Comparison of ENCODE assay signal across 10 cellular contexts in genomic region chr10:93438796-93439253, GRCh38. TPM values are rescaled to one million over a fixed set of nuclear protein-coding genes. Genes with fewer than 3 reads are reported as not detected.
DNase-seq lines count a peak whose midpoint lies in the region; ATAC-seq, FAIRE-seq and TF ChIP-seq lines count a peak whose summit lies in the region.
"Had no signal": no experiment of that assay in that cellular context is flagged by ENCODE, and none has a peak within 500 bp of the region (broad histone marks: within the 10 kb centered on the region; RNA-seq: fewer than 3 reads in every experiment).

No MANE protein-coding gene starts in this region.

- H3K9me3 ChIP-seq in Panc1 (ENCODE audit: control insufficient read depth, insufficient read depth, low read depth, low read length) (no peaks in the 10 kb centered on the region), gastroesophageal sphincter (no peaks in the 10 kb centered on the region), ovary (no peaks in the 10 kb centered on the region), T-helper 17 cell (ENCODE audit: control insufficient read depth, low read length, poor library complexity, severe bottlenecking) (no peaks in the 10 kb centered on the region)

- intact Hi-C loops in Panc1 (cut with micrococcal nuclease; ENCODE audit: unreplicated experiment), result loop anchor here (2.0 kb wide), 1 partner anchor 42 kb away; no protein-coding TSS in a partner anchor
- intact Hi-C loops in ovary (cut with DNase I), result loop anchor here in 3 of 4 donors (5.0 to 10.0 kb wide), 3 partner anchors 43 to 62 kb away; partner anchors contain the start of gene MYOF (in 2 of the 3)

- TF ChIP-seq CTCF in Panc1 (IDR thresholded peaks at IDR 0.05), result no peak
- no peak for TF ChIP-seq CTCF in gastroesophageal sphincter (IDR thresholded peaks at IDR 0.05)
- TF ChIP-seq CTCF in ovary (IDR thresholded peaks at IDR 0.05), result no peak

- no peaks in the 10 kb centered on the region for H3K36me3 Mint-ChIP-seq in T-helper 17 cell (ENCODE audit: low read depth)

- H3K27ac Mint-ChIP-seq in T-helper 17 cell, result no peak overlapping the region

- H3K4me3 Mint-ChIP-seq in T-helper 17 cell, result no peak overlapping the region

- no peaks in the 10 kb centered on the region for H3K4me1 Mint-ChIP-seq in T-helper 17 cell

- peaks cover 18% of the 10 kb centered on the region; the same call in 1 of the 2 replicates for H3K36me3 ChIP-seq in Panc1 (ENCODE audit: control insufficient read depth, insufficient read depth, low read length)
- no peaks in the 10 kb centered on the region for H3K36me3 ChIP-seq in gastroesophageal sphincter
- no peaks in the 10 kb centered on the region for H3K36me3 ChIP-seq in ovary

- peaks cover 90% of the 10 kb centered on the region for H3K4me1 ChIP-seq in Panc1 (ENCODE audit: control insufficient read depth, insufficient read depth, low read length)
- peaks cover 49 to 98% (median 60%) of the 10 kb centered on the region in 3 donors for H3K4me1 ChIP-seq in gastroesophageal sphincter
- peaks cover 20% of the 10 kb centered on the region for H3K4me1 ChIP-seq in ovary (ENCODE audit: insufficient read depth)

- in situ Hi-C loops in Panc1 (cut with HindIII; ENCODE audit: low pct_unique_long_range_greater_than_20kb, low sequenced_read_pairs), result no loop called here

- 13 to 51% methylated on average over 8 to 9 of the region's 10 CpGs for WGBS in gastroesophageal sphincter (ENCODE audit: low coverage in 1 of 2), 2 donors
- 57 to 71% (median 69%) methylated on average over 10 of the region's 10 CpGs for WGBS in ovary, 3 donors

- 0 out of 4 replicates have a peak overlapping the region, but pooled peaks of 1 of the 2 experiments have one; percentile 10 for H3K4me3 ChIP-seq in Panc1 (ENCODE audit: low read depth in 2 of 2, low read length in 2 of 2)
- no peak overlapping the region for H3K4me3 ChIP-seq in gastroesophageal sphincter
- H3K4me3 ChIP-seq in ovary, result no peak overlapping the region

- H3K27me3 ChIP-seq in Panc1 (ENCODE audit: control insufficient read depth, insufficient read depth, low read length) (no peaks in the 10 kb centered on the region), gastroesophageal sphincter (no peaks in the 10 kb centered on the region), ovary (no peaks in the 10 kb centered on the region)

- CTCF ChIA-PET in Panc1 (lab: Charles Lee), result no interaction called here

- no peak for FAIRE-seq in GM19239 (lab: Jason Lieb, UNC)

- peak; percentile 50 for DNase-seq in DMS53 treated with DMSO at 0.1 percent for 48 hours (lab: John Stamatoyannopoulos, UW; ENCODE audit: unreplicated experiment)
- no peak for DNase-seq in Panc1 (ENCODE audit: low read depth, low spot score)
- peak in 3 of 5 donors; percentile 37 to 46 (median 43) for DNase-seq in ovary
- DNase-seq in GM19239 (ENCODE audit: insufficient read length, low spot score), result no peak
- no peak for DNase-seq in T-helper 17 cell
- no peak for DNase-seq in NCI-H1930 (lab: John Stamatoyannopoulos, UW)
- DNase-seq: activated CD4-positive, CD25-positive, alpha-beta regulatory T cell treated with anti-CD3 and anti-CD28 coated beads, Interleukin-2, amount 50 U/mL, for 72 hours; NCI-H1048 had no signal

- TF ChIP-seq POLR2A in gastroesophageal sphincter (IDR thresholded peaks at IDR 0.05), result no peak
- TF ChIP-seq POLR2A in ovary (IDR thresholded peaks at IDR 0.05), result no peak

- H3K27ac ChIP-seq in Panc1 (ENCODE audit: low read length) (peak overlapping the region; percentile 100), gastroesophageal sphincter (peak overlapping the region; percentile 94 to 100 (median 98)), ovary (peak overlapping the region; percentile 98 to 100)

- BruUV-seq in Panc1 (replicated peaks; lab: Mats Ljungman, UMichigan), result no TSS peak

- H3K27me3 Mint-ChIP-seq in T-helper 17 cell, result peaks cover 7% of the 10 kb centered on the region

- TF ChIP-seq EP300 in gastroesophageal sphincter (IDR thresholded peaks at IDR 0.05), result no peak
- no peak for TF ChIP-seq EP300 in ovary (IDR thresholded peaks at IDR 0.05)

- peak; percentile 50 for ATAC-seq in Panc1
- no peak for ATAC-seq in gastroesophageal sphincter
- ATAC-seq in T-helper 17 cell, result no peak
- ATAC-seq in HG02678 (IDR thresholded peaks at IDR 0.05; ENCODE audit: unreplicated experiment), result no peak

- POLR2A ChIA-PET in Panc1 (lab: Charles Lee), result interaction anchor here (0.5 to 0.6 kb wide), 3 partner anchors 19 to 25 kb away, joined by 4 to 7 read pairs (median 7); no protein-coding TSS in a partner anchor

RNA-seq across cellular contexts. Expression of gene MYOF, which starts 43.3 kb away (rescaled TPM):
- 376 TPM for total RNA-seq in Panc1 (2021; ENCODE audit: unreplicated experiment)
- polyA plus RNA-seq in Panc1 (2012; ENCODE audit: insufficient read length), result 187 TPM
- 100 to 1,000 TPM in 3 of 4 donors, 10 to 100 TPM in 1; 98.0 to 157 (median 126) TPM for total RNA-seq in gastroesophageal sphincter
- total RNA-seq in ovary, result 10 to 100 TPM; 14.9 to 78.4 (median 45.7) TPM
- polyA plus RNA-seq in ovary, result 10 to 100 TPM in 1 of 2 donors, 1 to 10 TPM in 1; 7.9 to 89.0 TPM
- total RNA-seq in T-helper 17 cell, result 1 to 10 TPM in 1 of 2 donors, under 1 TPM in 1; 0.81 to 1.6 TPM

RNA-seq across cellular contexts. Expression of gene CEP55, which starts 57.6 kb away (rescaled TPM):
- total RNA-seq in Panc1 (2021; ENCODE audit: unreplicated experiment), result 96.4 TPM
- 29.0 TPM for polyA plus RNA-seq in Panc1 (2012; ENCODE audit: insufficient read length)
- total RNA-seq in gastroesophageal sphincter, result 1 to 10 TPM in 1 of 4 donors, under 1 TPM in 2, not detected in 1; 0.13 to 3.6 (median 0.35) TPM
- 1 to 10 TPM in 1 of 7 donors, under 1 TPM in 4, not detected in 2; 0.12 to 2.0 (median 0.33) TPM for total RNA-seq in ovary
- 1 to 10 TPM in 1 of 2 donors, under 1 TPM in 1; 0.29 to 1.3 TPM for polyA plus RNA-seq in ovary
- total RNA-seq in T-helper 17 cell, result under 1 TPM; 0.27 to 0.63 TPM

Comparison
In these comparisons a context has a peak if more than half of its experiments do, and no peak if none do; other contexts are left out.
1. DNase-seq: peak in DMS53 treated with DMSO at 0.1 percent for 48 hours (single experiment) and ovary (3 of 5); none in Panc1 (single experiment), GM19239 (single experiment), T-helper 17 cell (0 of 3) and NCI-H1930 (0 of 2).
2. RNA of gene MYOF, which starts 43.3 kb away (total RNA-seq): 376 TPM in Panc1 (single experiment), 98.0 to 157 TPM in gastroesophageal sphincter and 14.9 to 78.4 TPM in ovary; 0.81 to 1.6 TPM in T-helper 17 cell; every median in the first group is over 4 times any median in the second.
3. RNA of gene CEP55, which starts 57.6 kb away (total RNA-seq): 96.4 TPM in Panc1 (single experiment); 0.27 to 0.63 TPM in T-helper 17 cell, 0.13 to 3.6 TPM in gastroesophageal sphincter and 0.12 to 2.0 TPM in ovary; every median in the first group is over 10 times any median in the second.
4. Peak in every context shown above with its lines, with median percentiles within 50 percentile points of each other: H3K27ac ChIP-seq.